20 cellular contexts compared by ENCODE assay signal in the genomic region with DNA sequence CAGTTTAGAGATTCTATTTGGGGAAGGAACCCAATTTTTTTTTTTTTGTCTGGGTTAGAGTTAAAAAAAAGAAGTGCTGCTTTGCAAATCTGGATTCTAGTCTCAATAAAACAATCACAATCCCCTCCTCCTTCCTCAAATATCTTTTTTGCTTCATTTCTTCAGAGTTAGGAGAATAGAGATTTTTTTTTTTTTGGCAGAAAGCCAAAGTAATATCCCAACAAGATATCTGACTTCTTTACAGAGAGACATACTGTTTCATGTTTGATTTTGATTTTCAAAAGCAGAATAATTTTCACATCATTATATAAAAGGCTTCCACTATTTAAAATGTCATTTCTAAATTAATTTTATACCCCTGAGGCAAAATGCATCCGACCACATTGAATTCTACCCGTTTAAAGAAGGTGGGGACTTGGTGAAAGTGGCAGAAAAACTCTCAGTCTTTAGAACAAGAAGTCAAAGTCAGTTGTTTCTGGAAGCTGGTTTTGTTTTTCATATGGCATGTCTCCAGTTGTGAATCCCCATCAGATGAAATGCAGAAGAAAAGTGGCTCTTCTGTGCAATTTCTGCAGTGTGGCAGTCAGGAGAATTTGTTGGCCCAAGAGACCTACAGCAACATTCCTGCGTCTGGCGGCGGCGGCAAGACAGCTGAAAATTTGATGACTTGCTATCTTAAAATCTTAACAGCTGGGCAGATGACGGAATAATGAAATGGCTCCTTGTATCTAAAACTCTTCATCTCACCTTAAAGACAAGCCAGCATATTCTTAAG.
DNase-seq lines count a peak whose midpoint lies in the region; FAIRE-seq and TF ChIP-seq lines count a peak whose summit lies in the region.
"Had no signal": no experiment of that assay in that cellular context is flagged by ENCODE, and none has a peak within 500 bp of the region (broad histone marks: within the 10 kb centered on the region; RNA-seq: fewer than 3 reads in every experiment).

No MANE protein-coding gene starts in this region.

- no peaks in the 10 kb centered on the region for H3K9me3 Mint-ChIP-seq in immature natural killer cell
- H3K9me3 Mint-ChIP-seq: activated B cell treated with CpG ODN at 0.5 μM for 24 hours; activated CD4-positive, alpha-beta memory T cell treated with anti-CD3 and anti-CD28 coated beads, Interleukin-2, amount 10 ng/mL, durations not matched to agents 7 days and 5 days had no signal

- H3K27ac ChIP-seq in SK-N-MC (peak overlapping the region; percentile 80), rectal smooth muscle tissue (ENCODE audit: low read depth, low read length) (peak overlapping the region; percentile 0), ovary (no peak overlapping the region)

- H3K9me3 ChIP-seq in SK-N-MC (ENCODE audit: low read depth, low read length) (no peaks in the 10 kb centered on the region), ovary (no peaks in the 10 kb centered on the region)
- H3K9me3 ChIP-seq: left lung had no signal

- H3K4me1 Mint-ChIP-seq in immature natural killer cell = peaks cover 25 to 87% of the 10 kb centered on the region in 2 donors
- H3K4me1 Mint-ChIP-seq: activated CD4-positive, alpha-beta memory T cell treated with anti-CD3 and anti-CD28 coated beads, Interleukin-2, amount 10 ng/mL, durations not matched to agents 7 days and 5 days had no signal

- H3K27ac Mint-ChIP-seq in immature natural killer cell = peak overlapping the region in 4 of 6 donors; percentile 41 to 78 (median 54)
- H3K27ac Mint-ChIP-seq: activated B cell treated with CpG ODN at 0.5 μM for 24 hours; activated CD4-positive, alpha-beta memory T cell treated with anti-CD3 and anti-CD28 coated beads, Interleukin-2, amount 10 ng/mL, durations not matched to agents 7 days and 5 days; stimulated activated naive B cell treated with anti-CD40 and anti-IgM and Interleukin-4, amounts not matched to agents 10 μg/mL and 1 μg/mL and 100 μg/mL, for 72 hours had no signal

- H3K4me3 Mint-ChIP-seq in immature natural killer cell = no peak overlapping the region
- H3K4me3 Mint-ChIP-seq: activated B cell treated with CpG ODN at 0.5 μM for 24 hours; activated CD4-positive, alpha-beta memory T cell treated with anti-CD3 and anti-CD28 coated beads, Interleukin-2, amount 10 ng/mL, durations not matched to agents 7 days and 5 days; stimulated activated naive B cell treated with anti-CD40 and anti-IgM and Interleukin-4, amounts not matched to agents 10 μg/mL and 1 μg/mL and 100 μg/mL, for 72 hours had no signal

- no peak for TF ChIP-seq CTCF in ovary (IDR thresholded peaks at IDR 0.05)
- no peak for TF ChIP-seq CTCF in GM10248 (IDR thresholded peaks at IDR 0.05; ENCODE audit: control extremely low read depth, extremely low read depth, low read depth, missing control alignments)

- no peaks in the 10 kb centered on the region for H3K36me3 ChIP-seq in SK-N-MC (ENCODE audit: insufficient read depth, low read length)
- no peaks in the 10 kb centered on the region for H3K36me3 ChIP-seq in rectal smooth muscle tissue (ENCODE audit: control insufficient read depth, insufficient read depth, low read length)
- no peaks in the 10 kb centered on the region for H3K36me3 ChIP-seq in ovary

- CTCF ChIA-PET in GM10248 (lab: Yijun Ruan, JAX) = interaction anchor here (0.9 to 1.3 kb wide), 2 partner anchors 14 to 39 kb away, joined by 4 read pairs; no protein-coding TSS in a partner anchor

- peaks cover 9 to 11% (median 10%) of the 10 kb centered on the region in 3 donors for H3K36me3 Mint-ChIP-seq in immature natural killer cell

- DNase-seq in Ammon's horn (ENCODE audit: low spot score) (peak; percentile 23), SK-N-MC (ENCODE audit: low read depth, low spot score) (no peak), immature natural killer cell (no peak), ovary (no peak), GM10248 (ENCODE audit: extremely low spot score) (no peak), RCC 7860 (ENCODE audit: low spot score) (no peak), foreskin melanocyte (no peak)
- DNase-seq: activated B cell treated with CpG ODN at 0.5 μM for 24 hours; activated CD4-positive, alpha-beta memory T cell treated with anti-CD3 and anti-CD28 coated beads, Interleukin-2, amount 10 ng/mL, durations not matched to agents 7 days and 5 days; activated naive CD4-positive, alpha-beta T cell treated with anti-CD3 and anti-CD28 coated beads, Interleukin-2, amount 50 U/mL, for 16 hours; activated T-cell treated with anti-CD3 and anti-CD28 coated beads, Interleukin-2, amount 50 U/mL, for 48 hours; HCEC 1CT; IMR-90; left lung; NCI-H2029 treated with DMSO at 0.1 percent for 48 hours; NCI-H510A; SIG-M5; stimulated activated naive B cell treated with anti-CD40 and anti-IgM and Interleukin-4, amounts not matched to agents 10 μg/mL and 1 μg/mL and 100 μg/mL, for 72 hours had no signal

- no peak overlapping the region for H3K9ac ChIP-seq in SK-N-MC (ENCODE audit: insufficient read length)
- no peak overlapping the region for H3K9ac ChIP-seq in rectal smooth muscle tissue (ENCODE audit: low read length)

- no peak for TF ChIP-seq EP300 in ovary (IDR thresholded peaks at IDR 0.05)

- no peak for TF ChIP-seq POLR2A in ovary (IDR thresholded peaks at IDR 0.05)

- intact Hi-C loops in ovary (cut with DNase I) = no loop called here

- peaks cover 12% of the 10 kb centered on the region for H3K4me1 ChIP-seq in rectal smooth muscle tissue (ENCODE audit: control insufficient read depth, insufficient read depth, low read length)
- H3K4me1 ChIP-seq in ovary (ENCODE audit: insufficient read depth) = no peaks in the 10 kb centered on the region

- POLR2A ChIA-PET in GM10248 (lab: Yijun Ruan, JAX) = no interaction called here

- no peak for FAIRE-seq in RCC 7860 (lab: Jason Lieb, UNC)
- FAIRE-seq: GM12878 had no signal

- no peaks in the 10 kb centered on the region for H3K27me3 ChIP-seq in rectal smooth muscle tissue (ENCODE audit: control insufficient read depth, insufficient read depth, low read length)
- no peaks in the 10 kb centered on the region for H3K27me3 ChIP-seq in ovary
- H3K27me3 ChIP-seq: left lung had no signal

- WGBS in ovary, 3 donors = 86 to 90% (median 87%) methylated on average over 7 of the region's 7 CpGs

- peak overlapping the region; percentile 53 for H3K4me3 ChIP-seq in SK-N-MC
- H3K4me3 ChIP-seq in rectal smooth muscle tissue (ENCODE audit: low read length) = no peak overlapping the region
- no peak overlapping the region for H3K4me3 ChIP-seq in ovary
- H3K4me3 ChIP-seq: GM12878, left lung had no signal

- H3K27me3 Mint-ChIP-seq in immature natural killer cell (ENCODE audit: low read depth in 3 of 3) = peaks cover 2 to 5% (median 2%) of the 10 kb centered on the region in 3 donors
- H3K27me3 Mint-ChIP-seq: activated B cell treated with CpG ODN at 0.5 μM for 24 hours; activated CD4-positive, alpha-beta memory T cell treated with anti-CD3 and anti-CD28 coated beads, Interleukin-2, amount 10 ng/mL, durations not matched to agents 7 days and 5 days; stimulated activated naive B cell treated with anti-CD40 and anti-IgM and Interleukin-4, amounts not matched to agents 10 μg/mL and 1 μg/mL and 100 μg/mL, for 72 hours had no signal

Comparison
In these comparisons a context has a peak if more than half of its experiments do, and no peak if none do; other contexts are left out.
1. H3K27ac ChIP-seq: peak in SK-N-MC (single experiment) and rectal smooth muscle tissue (single experiment); none in ovary (0 of 2).